Comparison of ENCODE assay signal across 11 cellular contexts in the genomic region with DNA sequence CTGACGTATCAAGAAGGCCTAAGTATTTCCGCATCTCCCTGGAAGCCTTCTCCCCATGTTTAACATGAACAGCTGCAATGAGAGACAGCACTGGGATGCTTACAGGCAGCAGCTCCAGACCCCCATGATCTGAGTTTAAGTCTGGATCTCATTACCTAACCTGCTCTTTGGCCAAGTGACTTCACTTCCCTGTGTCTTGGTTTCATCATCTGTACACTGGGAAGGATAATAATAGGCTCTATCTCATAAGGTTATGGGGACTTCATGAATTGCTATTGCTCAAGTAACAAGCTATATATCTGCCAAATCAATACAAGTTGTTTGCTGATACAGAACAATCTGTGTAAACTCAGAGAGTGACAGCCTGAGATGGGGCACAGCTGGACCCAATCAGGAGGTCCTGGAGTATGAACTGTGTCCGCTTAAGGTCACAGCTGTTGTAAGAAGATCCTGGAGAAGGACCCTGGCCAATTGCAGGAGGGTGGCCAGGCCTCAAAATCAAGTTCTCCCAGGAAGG. TPM values are rescaled to one million over a fixed set of nuclear protein-coding genes. Genes with fewer than 3 reads are reported as not detected.
A peak's percentile ranks its signal among the peaks of the same experiment; 100 is the strongest.
DNase-seq lines count a peak whose midpoint lies in the region; ATAC-seq and TF ChIP-seq lines count a peak whose summit lies in the region.
"Had no signal": no experiment of that assay in that cellular context is flagged by ENCODE, and none has a peak within 500 bp of the region (broad histone marks: within the 10 kb centered on the region; RNA-seq: fewer than 3 reads in every experiment).

No MANE protein-coding gene starts in this region.

- H3K27ac ChIP-seq in C4-2B (peak overlapping the region; percentile 89), VCaP (peak overlapping the region; percentile 98)
- H3K27ac ChIP-seq: KMS-11, ovary had no signal

- DNase-seq in left cardiac atrium (peak; percentile 71), sciatic nerve (ENCODE audit: low spot score) (no peak), NCI-H1048 (lab: John Stamatoyannopoulos, UW) (no peak), activated gamma-delta T cell treated with Interleukin-2 at 50 U/mL for 16 hours (no peak)
- DNase-seq in activated CD8-positive, alpha-beta memory T cell treated with anti-CD3 and anti-CD28 coated beads, Interleukin-2, amount 50 U/mL, for 48 hours = no peak
- DNase-seq: activated CD4-positive, CD25-positive, alpha-beta regulatory T cell treated with anti-CD3 and anti-CD28 coated beads, Interleukin-2, amount 50 U/mL, for 72 hours had no signal

- TF ChIP-seq CTCF in C4-2B (conservative IDR thresholded peaks at IDR 0.05) (no peak), VCaP (conservative IDR thresholded peaks at IDR 0.05) (no peak)

- intact Hi-C loops in left cardiac atrium (cut with DNase I) = no loop called here
- intact Hi-C loops in sciatic nerve (cut with DNase I) = no loop called here

- ATAC-seq in left cardiac atrium (peak; percentile 25 to 53), sciatic nerve (peak; percentile 80), HG02610 (IDR thresholded peaks at IDR 0.05; ENCODE audit: unreplicated experiment) (no peak)

RNA-seq across cellular contexts. Expression of a gene that starts 56.0 kb away (rescaled TPM):
- total RNA-seq in left cardiac atrium = 100 to 1,000 TPM; 383 to 695 TPM
- total RNA-seq in sciatic nerve = 70.3 TPM
